Comparison of ENCODE assay signal across 8 cellular contexts in the genomic region with DNA sequence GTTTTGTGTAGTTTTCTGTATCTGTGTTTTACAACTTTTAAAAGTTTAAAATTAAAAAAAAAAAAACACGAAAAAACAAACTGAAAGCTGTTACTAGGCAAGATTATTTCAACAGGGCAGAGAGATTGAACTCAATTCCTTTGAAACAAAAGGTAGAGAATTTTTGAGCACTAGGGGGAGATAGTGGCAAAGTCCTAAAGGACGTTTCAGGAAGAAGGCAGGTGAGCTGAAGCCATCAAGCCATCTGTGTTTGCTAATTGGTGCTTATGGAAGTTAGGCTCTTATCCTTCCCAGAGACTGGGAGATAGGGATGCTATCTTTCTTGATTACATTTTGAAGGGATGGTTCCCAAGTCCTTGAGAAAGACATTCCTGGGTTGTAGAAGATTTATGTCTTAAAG.
A peak's percentile ranks its signal among the peaks of the same experiment; 100 is the strongest.
DNase-seq lines count a peak whose midpoint lies in the region; ATAC-seq, FAIRE-seq and TF ChIP-seq lines count a peak whose summit lies in the region.

No MANE protein-coding gene starts in this region.

- H3K27ac ChIP-seq in astrocyte (ENCODE audit: low read depth, low read length), result no peak overlapping the region
- no peak overlapping the region for H3K27ac ChIP-seq in pancreas

- no peak overlapping the region for H2AFZ ChIP-seq in astrocyte (ENCODE audit: low read depth, low read length)

- H3K4me3 Mint-ChIP-seq in astrocyte (ENCODE audit: unreplicated experiment), result no peak overlapping the region

- H3K27me3 ChIP-seq in astrocyte (ENCODE audit: insufficient read depth, low read length) (no peaks in the 10 kb centered on the region), pancreas (peaks cover 0 to 5% (median 0%) of the 10 kb centered on the region in 4 donors)

- WGBS in pancreas, 2 donors, result 6 to 17% methylated on average over 2 of the region's 2 CpGs

- H3K36me3 Mint-ChIP-seq in astrocyte (ENCODE audit: low read depth, unreplicated experiment), result no peaks in the 10 kb centered on the region

- H3K4me1 ChIP-seq in astrocyte (ENCODE audit: insufficient read depth, low read length) (no peaks in the 10 kb centered on the region), pancreas (no peaks in the 10 kb centered on the region)

- peak in 3 of 4 donors; percentile 60 to 71 (median 67) for ATAC-seq in pancreas
- ATAC-seq in GM18498 (IDR thresholded peaks at IDR 0.05; ENCODE audit: unreplicated experiment), result no peak
- no peak for ATAC-seq in GM21825 (IDR thresholded peaks at IDR 0.05; ENCODE audit: unreplicated experiment)

- intact Hi-C loops in pancreas (cut with DNase I), result no loop called here

- no peak overlapping the region for H3K27ac Mint-ChIP-seq in astrocyte (ENCODE audit: unreplicated experiment)

- DNase-seq in DMS 273 (lab: John Stamatoyannopoulos, UW; ENCODE audit: unreplicated experiment) (peak; percentile 64), DMS 273 treated with DMSO at 0.1 percent for 48 hours (lab: John Stamatoyannopoulos, UW) (no peak), NCI-H1105 treated with DMSO at 0.1 percent for 48 hours (lab: John Stamatoyannopoulos, UW) (peak; percentile 56), astrocyte (ENCODE audit: low read depth) (no peak), pancreas (no peak), T1000 (lab: John Stamatoyannopoulos, UW) (no peak)

- H3K36me3 ChIP-seq in astrocyte (ENCODE audit: insufficient read depth, low read length) (no peaks in the 10 kb centered on the region), pancreas (no peaks in the 10 kb centered on the region)

- H3K79me2 ChIP-seq in astrocyte (ENCODE audit: insufficient read depth, low read length), result no peaks in the 10 kb centered on the region

- H3K4me2 ChIP-seq in astrocyte (ENCODE audit: low read length), result no peak overlapping the region

- H3K9ac ChIP-seq in astrocyte (ENCODE audit: low read length), result no peak overlapping the region

- H4K20me1 ChIP-seq in astrocyte (ENCODE audit: insufficient read depth, low read length), result no peaks in the 10 kb centered on the region

- no peaks in the 10 kb centered on the region for H3K4me1 Mint-ChIP-seq in astrocyte (ENCODE audit: low read depth, unreplicated experiment)

- FAIRE-seq in astrocyte (lab: Jason Lieb, UNC), result no peak
- FAIRE-seq in pancreas (lab: Jason Lieb, UNC), result no peak

- H3K9me3 Mint-ChIP-seq in astrocyte (ENCODE audit: unreplicated experiment), result no peaks in the 10 kb centered on the region

- no peak overlapping the region for H3K4me3 ChIP-seq in astrocyte (ENCODE audit: insufficient read depth, low read depth, low read length)
- no peak overlapping the region for H3K4me3 ChIP-seq in pancreas

- TF ChIP-seq CTCF in astrocyte (IDR thresholded peaks at IDR 0.05; ENCODE audit: insufficient read depth, low read depth, low read length) (peak; percentile 25), pancreas (IDR thresholded peaks at IDR 0.05) (peak in 3 of 4 donors; percentile 17 to 22 (median 22))

- H3K9me3 ChIP-seq in astrocyte (ENCODE audit: insufficient read depth, low read depth, low read length), result no peaks in the 10 kb centered on the region
- H3K9me3 ChIP-seq in pancreas, result no peaks in the 10 kb centered on the region

- peaks cover 6% of the 10 kb centered on the region for H3K27me3 Mint-ChIP-seq in astrocyte (ENCODE audit: low read depth, unreplicated experiment)

Comparison
In these comparisons a context has a peak if more than half of its experiments do, and no peak if none do; other contexts are left out.
1. DNase-seq: peak in DMS 273 (single experiment) and NCI-H1105 treated with DMSO at 0.1 percent for 48 hours (single experiment); none in DMS 273 treated with DMSO at 0.1 percent for 48 hours (single experiment), astrocyte (single experiment), pancreas (0 of 6) and T1000 (single experiment).
2. ATAC-seq: peak in pancreas (3 of 4); none in GM18498 (single experiment) and GM21825 (single experiment).